ENCODE assay signal across 8 cellular contexts in the genomic region with DNA sequence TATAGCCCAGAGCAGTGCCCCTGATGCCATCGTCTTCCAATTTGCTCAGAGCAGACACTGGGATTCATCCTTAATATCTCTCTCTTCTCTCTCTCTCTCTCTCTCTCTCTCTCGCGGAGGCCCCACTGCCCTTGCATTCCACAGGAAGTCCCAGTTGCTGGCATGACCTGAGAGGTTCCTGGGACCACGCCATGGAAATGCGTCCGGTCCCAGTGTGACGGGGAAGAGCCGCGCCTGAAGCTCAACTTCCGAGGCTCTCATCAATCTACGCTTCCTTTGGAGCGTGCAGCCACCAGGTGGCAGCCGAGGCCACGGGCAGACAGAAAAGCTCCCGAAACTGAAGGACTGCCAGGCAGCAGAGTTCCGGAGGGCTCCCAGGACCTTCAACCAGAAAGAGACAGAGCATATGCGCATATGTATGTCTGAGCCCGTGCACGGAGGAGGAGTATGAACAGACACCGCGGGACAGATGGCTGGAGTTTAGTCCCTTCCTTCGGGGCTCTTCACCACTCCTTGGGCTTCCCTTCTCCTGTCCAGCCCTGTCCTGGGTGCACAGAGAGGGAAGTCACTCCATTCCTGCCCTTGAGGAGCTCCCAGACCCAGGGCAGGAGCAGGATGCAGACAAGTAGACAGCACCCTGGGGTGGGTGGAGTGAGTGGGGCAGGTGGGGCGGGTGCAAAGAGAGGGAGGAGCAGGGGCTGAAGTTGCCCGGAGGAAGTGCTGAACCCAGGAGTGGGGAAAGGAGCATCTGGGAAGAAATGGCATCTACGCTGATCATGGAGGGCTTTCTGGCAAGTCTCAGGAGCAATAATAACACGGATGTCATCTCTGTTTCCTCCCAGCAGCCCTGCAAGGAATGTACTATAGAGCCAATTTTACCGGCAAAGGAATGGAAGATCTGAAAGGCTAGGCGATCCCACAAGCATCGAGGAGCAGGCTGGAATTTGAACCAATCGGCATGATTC. TPM values are rescaled to one million over a fixed set of nuclear protein-coding genes. Genes with fewer than 3 reads are reported as not detected.
A peak's percentile ranks its signal among the peaks of the same experiment; 100 is the strongest.
DNase-seq lines count a peak whose midpoint lies in the region; ATAC-seq and TF ChIP-seq lines count a peak whose summit lies in the region.

No MANE protein-coding gene starts in this region.

- peaks cover 0 to 31% of the 10 kb centered on the region in 2 donors for H3K27me3 ChIP-seq in tibial nerve

- TF ChIP-seq EP300 in tibial nerve (IDR thresholded peaks at IDR 0.05), result peak in 1 of 2 donors; percentile 24

- H3K4me3 Mint-ChIP-seq in activated naive CD4-positive, alpha-beta T cell treated with anti-CD3 and anti-CD28 coated beads, Interleukin-2, amount 50 U/mL, for 24 hours, result peak overlapping the region; percentile 83
- H3K4me3 Mint-ChIP-seq in glutamatergic neuron (ENCODE audit: unreplicated experiment) (peak overlapping the region; percentile 78), osteocyte (ENCODE audit: unreplicated experiment) (peak overlapping the region; percentile 76)

- TF ChIP-seq POLR2A in NB4 (IDR thresholded peaks at IDR 0.05; ENCODE audit: extremely low read depth, insufficient read length) (peak; percentile 15), tibial nerve (IDR thresholded peaks at IDR 0.05) (no peak)

- H3K27me3 Mint-ChIP-seq in activated naive CD4-positive, alpha-beta T cell treated with anti-CD3 and anti-CD28 coated beads, Interleukin-2, amount 50 U/mL, for 24 hours, result peaks cover 22% of the 10 kb centered on the region
- H3K27me3 Mint-ChIP-seq in glutamatergic neuron (ENCODE audit: unreplicated experiment) (peaks cover 9% of the 10 kb centered on the region), osteocyte (ENCODE audit: unreplicated experiment) (peaks cover 5% of the 10 kb centered on the region)

- DNase-seq in NB4 (ENCODE audit: low read depth) (peak; percentile 87), SK-N-MC (ENCODE audit: low read depth, low spot score) (peak; percentile 26), glutamatergic neuron (peak; percentile 93), osteocyte (ENCODE audit: extremely low spot score, unreplicated experiment) (peak; percentile 96), tibial nerve (ENCODE audit: low spot score in 2 of 2) (peak; percentile 85 to 90)

- H3K9ac ChIP-seq in SK-N-MC (ENCODE audit: insufficient read length), result no peak overlapping the region

- no peak overlapping the region for H3K27ac ChIP-seq in SK-N-MC
- no peak overlapping the region for H3K27ac ChIP-seq in tibial nerve

- peak; percentile 90 for ATAC-seq in HG02610 (IDR thresholded peaks at IDR 0.05; ENCODE audit: unreplicated experiment)

- peak; percentile 78 for TF ChIP-seq CTCF in GM12801 (IDR thresholded peaks at IDR 0.05; ENCODE audit: extremely low read depth, insufficient read length)
- TF ChIP-seq CTCF in NB4 (IDR thresholded peaks at IDR 0.05; ENCODE audit: low read depth, low read length), result peak; percentile 89
- TF ChIP-seq CTCF in glutamatergic neuron (IDR thresholded peaks at IDR 0.05; ENCODE audit: partially characterized antibody, unreplicated experiment), result peak; percentile 77
- TF ChIP-seq CTCF in osteocyte (IDR thresholded peaks at IDR 0.05), result peak; percentile 96
- TF ChIP-seq CTCF in tibial nerve (IDR thresholded peaks at IDR 0.05), result peak; percentile 79 to 90 (median 83)

- H3K36me3 ChIP-seq in SK-N-MC (ENCODE audit: insufficient read depth, low read length), result no peaks in the 10 kb centered on the region
- no peaks in the 10 kb centered on the region for H3K36me3 ChIP-seq in tibial nerve

- H3K4me1 Mint-ChIP-seq in activated naive CD4-positive, alpha-beta T cell treated with anti-CD3 and anti-CD28 coated beads, Interleukin-2, amount 50 U/mL, for 24 hours, result peaks cover 11% of the 10 kb centered on the region
- peaks cover 24% of the 10 kb centered on the region for H3K4me1 Mint-ChIP-seq in glutamatergic neuron (ENCODE audit: low read depth, unreplicated experiment)
- peaks cover 14% of the 10 kb centered on the region for H3K4me1 Mint-ChIP-seq in osteocyte (ENCODE audit: unreplicated experiment)

- H3K36me3 Mint-ChIP-seq in activated naive CD4-positive, alpha-beta T cell treated with anti-CD3 and anti-CD28 coated beads, Interleukin-2, amount 50 U/mL, for 24 hours, result no peaks in the 10 kb centered on the region
- H3K36me3 Mint-ChIP-seq in glutamatergic neuron (ENCODE audit: unreplicated experiment) (no peaks in the 10 kb centered on the region), osteocyte (ENCODE audit: unreplicated experiment) (no peaks in the 10 kb centered on the region)

- no peaks in the 10 kb centered on the region for H3K9me3 Mint-ChIP-seq in activated naive CD4-positive, alpha-beta T cell treated with anti-CD3 and anti-CD28 coated beads, Interleukin-2, amount 50 U/mL, for 24 hours
- H3K9me3 Mint-ChIP-seq in glutamatergic neuron (ENCODE audit: unreplicated experiment) (peaks cover 11% of the 10 kb centered on the region), osteocyte (ENCODE audit: unreplicated experiment) (no peaks in the 10 kb centered on the region)

- 3 to 7% methylated on average over 27 to 28 of the region's 30 CpGs for WGBS in tibial nerve, 2 donors

- peak overlapping the region; percentile 89 for H3K27ac Mint-ChIP-seq in activated naive CD4-positive, alpha-beta T cell treated with anti-CD3 and anti-CD28 coated beads, Interleukin-2, amount 50 U/mL, for 24 hours
- H3K27ac Mint-ChIP-seq in glutamatergic neuron (ENCODE audit: unreplicated experiment) (peak overlapping the region; percentile 65), osteocyte (ENCODE audit: unreplicated experiment) (peak overlapping the region; percentile 81)

- H3K9me3 ChIP-seq in SK-N-MC (ENCODE audit: low read depth, low read length) (no peaks in the 10 kb centered on the region), tibial nerve (no peaks in the 10 kb centered on the region)

- H3K4me3 ChIP-seq in NB4 (ENCODE audit: low read depth, low read length) (peak overlapping the region; percentile 16), SK-N-MC (peak overlapping the region; percentile 61), tibial nerve (peak overlapping the region; percentile 8 to 48 (median 28))

- peaks cover 0 to 27% (median 5%) of the 10 kb centered on the region in 4 donors for H3K4me1 ChIP-seq in tibial nerve

RNA-seq across cellular contexts. Expression of a gene that starts 10.5 kb away (rescaled TPM):
- not detected for total RNA-seq in glutamatergic neuron (ENCODE audit: unreplicated experiment)
- not detected in 2 replicates for total RNA-seq in osteocyte
- total RNA-seq in tibial nerve, result 1 to 10 TPM in 2 of 4 donors, not detected in 2; 1.5 to 4.2 TPM

RNA-seq across cellular contexts. Expression of a gene that starts 42.1 kb away (rescaled TPM):
- 0.17 TPM for total RNA-seq in glutamatergic neuron (ENCODE audit: unreplicated experiment)
- not detected in 2 replicates for total RNA-seq in osteocyte
- total RNA-seq in tibial nerve, result 1 to 10 TPM in 3 of 4 donors, under 1 TPM in 1; 0.84 to 4.5 (median 2.6) TPM

RNA-seq across cellular contexts. Expression of a gene that starts 52.7 kb away (rescaled TPM):
- total RNA-seq in glutamatergic neuron (ENCODE audit: unreplicated experiment) (2.1 TPM), osteocyte (not detected in 2 replicates), tibial nerve (10 to 100 TPM in 1 of 4 donors, 1 to 10 TPM in 3; 3.1 to 10.0 (median 5.7) TPM)

Comparison
In these comparisons a context has a peak if more than half of its experiments do, and no peak if none do; other contexts are left out.
1. DNase-seq: peak in every context shown above with its lines; median percentile 96 in osteocyte; 93 in glutamatergic neuron; 88 in tibial nerve; 87 in NB4; 26 in SK-N-MC.